In the genomic region with DNA sequence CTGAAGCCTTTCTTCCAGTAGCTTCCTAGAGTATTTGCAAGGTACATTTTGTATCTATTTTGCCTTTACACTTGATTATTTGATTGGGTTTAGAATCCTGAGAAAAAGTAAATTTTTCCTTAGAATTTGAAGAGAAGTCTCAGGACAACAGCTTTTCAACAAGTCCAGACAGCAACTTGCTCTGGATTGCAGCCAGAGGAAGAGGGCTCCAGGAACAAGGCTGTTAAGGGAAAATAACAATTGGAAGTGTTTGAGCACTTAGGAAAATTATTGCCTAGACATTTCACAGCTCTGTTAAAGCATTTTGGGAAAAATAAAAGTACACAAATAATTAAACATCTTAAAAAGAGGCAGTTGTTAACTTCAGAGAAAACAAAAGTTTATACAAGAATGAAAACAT, we compare ENCODE assay signal across 14 cellular contexts.
"Had no signal": no experiment of that assay in that cellular context is flagged by ENCODE, and none has a peak within 500 bp of the region (broad histone marks: within the 10 kb centered on the region; RNA-seq: fewer than 3 reads in every experiment).

No MANE protein-coding gene starts in this region.

- H3K4me3 Mint-ChIP-seq: activated naive CD4-positive, alpha-beta T cell treated with anti-CD3 and anti-CD28 coated beads, Interleukin-2, amount 50 U/mL, for 24 hours; brain; memory B cell; nephron progenitor cell had no signal

- H3K4me3 ChIP-seq: esophagus squamous epithelium, heart right ventricle, upper lobe of left lung had no signal

- H3K4me1 Mint-ChIP-seq: memory B cell, nephron progenitor cell had no signal

- H3K27ac Mint-ChIP-seq: activated naive CD4-positive, alpha-beta T cell treated with anti-CD3 and anti-CD28 coated beads, Interleukin-2, amount 50 U/mL, for 24 hours; memory B cell; nephron progenitor cell had no signal

- H3K36me3 ChIP-seq: esophagus squamous epithelium, heart right ventricle, upper lobe of left lung had no signal

- H3K27ac ChIP-seq: esophagus squamous epithelium, heart right ventricle, upper lobe of left lung had no signal

- FAIRE-seq: frontal cortex, islet of Langerhans had no signal

- ATAC-seq: heart right ventricle, left lobe of liver, sciatic nerve had no signal

- H3K27me3 Mint-ChIP-seq: activated naive CD4-positive, alpha-beta T cell treated with anti-CD3 and anti-CD28 coated beads, Interleukin-2, amount 50 U/mL, for 24 hours had no signal

- H3K27me3 ChIP-seq: esophagus squamous epithelium, heart right ventricle, upper lobe of left lung had no signal

- DNase-seq: amniotic stem cell; esophagus squamous epithelium; heart right ventricle; nephron progenitor cell; stimulated activated naive CD4-positive, alpha-beta T cell treated with Interleukin-2 at 50 U/mL for 16 hours; T-helper 2 cell; upper lobe of left lung had no signal

- H3K9me3 ChIP-seq: upper lobe of left lung had no signal
